In genomic region chr2:14715600-14715999, GRCh38 we compare ENCODE assay signal across 7 cellular contexts.
"Had no signal": no experiment of that assay in that cellular context is flagged by ENCODE, and none has a peak within 500 bp of the region (broad histone marks: within the 10 kb centered on the region; RNA-seq: fewer than 3 reads in every experiment).

No MANE protein-coding gene starts in this region.

- FAIRE-seq: G401.6, GM12891, GM12892, GM18507, GM19239 had no signal

- DNase-seq: GDM1, GF-D8 had no signal
